Comparison of ENCODE assay signal across 15 cellular contexts in genomic region chr1:26580116-26580515, GRCh38. TPM values are rescaled to one million over a fixed set of nuclear protein-coding genes. Genes with fewer than 3 reads are reported as not detected.
A peak's percentile ranks its signal among the peaks of the same experiment; 100 is the strongest.
DNase-seq lines count a peak whose midpoint lies in the region; ATAC-seq, FAIRE-seq and TF ChIP-seq lines count a peak whose summit lies in the region.
"Had no signal": no experiment of that assay in that cellular context is flagged by ENCODE, and none has a peak within 500 bp of the region (broad histone marks: within the 10 kb centered on the region; RNA-seq: fewer than 3 reads in every experiment).

No MANE protein-coding gene starts in this region.

- peak overlapping the region; percentile 55 for H3K27ac ChIP-seq in GM12878 (ENCODE audit: control insufficient read depth, insufficient read depth)
- H3K27ac ChIP-seq: KMS-11 had no signal

- no peak overlapping the region for H3K4me2 ChIP-seq in GM12878 (ENCODE audit: control insufficient read depth, insufficient read depth)
- H3K4me2 ChIP-seq: KMS-11 had no signal

- H3K4me3 ChIP-seq in GM12878, result no peak overlapping the region

- TF ChIP-seq RAD21 in GM12878 (IDR thresholded peaks at IDR 0.05; ENCODE audit: insufficient read depth, low read depth, low read length), result no peak

- WGBS in GM12878 (ENCODE audit: insufficient coverage, insufficient replicate concordance, low lambda C conversion rate, missing lambda C conversion rate), result 29% methylated on average over 6 of the region's 6 CpGs

- in situ Hi-C loops in GM12878 (cut with MboI), result no loop called here

- SMC1A ChIA-PET in GM12878 (lab: Charles Lee; ENCODE audit: uncharacterized antibody, unreplicated experiment), result interaction anchor here (1.0 to 3.0 kb wide), 6 partner anchors 22 to 281 kb away, joined by 3 to 15 read pairs (median 4); no protein-coding TSS in a partner anchor

- peaks cover 63% of the 10 kb centered on the region for H3K4me1 ChIP-seq in GM12878 (ENCODE audit: control insufficient read depth, insufficient read depth, low read length)
- H3K4me1 ChIP-seq: Caco-2 had no signal

- peak; percentile 11 for ATAC-seq in activated CD8-positive, alpha-beta T cell treated with anti-CD3 and anti-CD28 coated beads for 36 hours
- ATAC-seq in activated CD8-positive, alpha-beta T cell treated with anti-CD3 and anti-CD28 coated beads, Interleukin-2, amount 10 ng/mL, durations not matched to agents 7 days and 5 days, result no peak
- no peak for ATAC-seq in GM12878

- no peak overlapping the region; the same call in 1 of the 2 replicates for H2AFZ ChIP-seq in GM12878 (ENCODE audit: control insufficient read depth, low read depth, low read length)

- no peaks in the 10 kb centered on the region for H3K9me3 Mint-ChIP-seq in activated CD8-positive, alpha-beta T cell treated with anti-CD3 and anti-CD28 coated beads for 36 hours
- H3K9me3 Mint-ChIP-seq in activated CD8-positive, alpha-beta T cell treated with anti-CD3 and anti-CD28 coated beads, Interleukin-2, amount 10 ng/mL, durations not matched to agents 7 days and 5 days (ENCODE audit: insufficient read depth), result no peaks in the 10 kb centered on the region
- H3K9me3 Mint-ChIP-seq in HFFc6, result no peaks in the 10 kb centered on the region
- H3K9me3 Mint-ChIP-seq: H9 had no signal

- CTCF ChIA-PET in activated CD8-positive, alpha-beta T cell treated with anti-CD3 and anti-CD28 coated beads for 36 hours (lab: Charles Lee), result interaction anchor here (0.9 to 5.3 kb wide), 2 partner anchors 9 to 23 kb away, joined by 3 to 33 read pairs; no protein-coding TSS in a partner anchor
- CTCF ChIA-PET in activated CD8-positive, alpha-beta T cell treated with anti-CD3 and anti-CD28 coated beads, Interleukin-2, amount 10 ng/mL, durations not matched to agents 7 days and 5 days (lab: Charles Lee), result no interaction called here
- CTCF ChIA-PET in GM12878 (lab: Yijun Ruan, JAX), result interaction anchor here (1.2 to 13.1 kb wide), 3 partner anchors 15 to 40 kb away, joined by 3 to 123 read pairs (median 5); no protein-coding TSS in a partner anchor

- H4K20me1 ChIP-seq in GM12878 (ENCODE audit: control insufficient read depth, insufficient read depth), result no peaks in the 10 kb centered on the region

- no TSS peak for BruUV-seq in GM12878 (replicated peaks; lab: Mats Ljungman, UMichigan)

- peak; percentile 72 for DNase-seq in activated CD8-positive, alpha-beta T cell treated with anti-CD3 and anti-CD28 coated beads for 36 hours
- DNase-seq in activated CD8-positive, alpha-beta T cell treated with anti-CD3 and anti-CD28 coated beads, Interleukin-2, amount 10 ng/mL, durations not matched to agents 7 days and 5 days, result no peak
- peak; percentile 31 to 41 for DNase-seq in stimulated activated CD4-positive, alpha-beta T cell treated with anti-CD3 and anti-CD28 coated beads, Interleukin-2, amount 100 ng/mL, for 24 hours
- no peak for DNase-seq in stimulated activated CD4-positive, alpha-beta T cell treated with anti-CD3 and anti-CD28 coated beads, Interleukin-12 subunit alpha, Interleukin-12 subunit beta, amount 100 ng/mL, for 4 hours
- DNase-seq in GM12878 (ENCODE audit: low read depth, low spot score) (no peak), HFFc6 (no peak), NCI-H1436 treated with DMSO at 0.1 percent for 48 hours (lab: John Stamatoyannopoulos, UW) (no peak)
- DNase-seq: AML-193, Caco-2, H9, NCI-H1092 treated with DMSO at 0.1 percent for 48 hours, NCI-H187 treated with DMSO at 0.1 percent for 48 hours, NCI-H446 had no signal

- RAD21 ChIA-PET in GM12878 (lab: Charles Lee; ENCODE audit: unreplicated experiment), result interaction anchor here (1.0 to 3.1 kb wide), 3 partner anchors 18 to 42 kb away, joined by 3 to 18 read pairs (median 8); no protein-coding TSS in a partner anchor

- H3K9ac ChIP-seq in GM12878 (ENCODE audit: control insufficient read depth, insufficient read depth, low read length), result no peak overlapping the region
- H3K9ac ChIP-seq: KMS-11 had no signal

- intact Hi-C loops in activated CD8-positive, alpha-beta T cell treated with anti-CD3 and anti-CD28 coated beads for 36 hours (cut with micrococcal nuclease), result loop anchor here (2.0 kb wide), 1 partner anchor 37 kb away; no protein-coding TSS in a partner anchor
- intact Hi-C loops in GM12878 (cut with micrococcal nuclease; ENCODE audit: unreplicated experiment), result loop anchor here (5.0 kb wide), 1 partner anchor 78 kb away; no protein-coding TSS in a partner anchor

- H3K27me3 Mint-ChIP-seq in activated CD8-positive, alpha-beta T cell treated with anti-CD3 and anti-CD28 coated beads for 36 hours, result no peaks in the 10 kb centered on the region
- H3K27me3 Mint-ChIP-seq in activated CD8-positive, alpha-beta T cell treated with anti-CD3 and anti-CD28 coated beads, Interleukin-2, amount 10 ng/mL, durations not matched to agents 7 days and 5 days (ENCODE audit: low read depth), result no peaks in the 10 kb centered on the region
- H3K27me3 Mint-ChIP-seq in HFFc6 (ENCODE audit: insufficient read depth), result peaks cover 3% of the 10 kb centered on the region; the same call in 1 of the 2 replicates

- H3K4me1 Mint-ChIP-seq in activated CD8-positive, alpha-beta T cell treated with anti-CD3 and anti-CD28 coated beads for 36 hours (ENCODE audit: low read depth), result peaks cover 76% of the 10 kb centered on the region
- H3K4me1 Mint-ChIP-seq in activated CD8-positive, alpha-beta T cell treated with anti-CD3 and anti-CD28 coated beads, Interleukin-2, amount 10 ng/mL, durations not matched to agents 7 days and 5 days (ENCODE audit: low read depth), result peaks cover 32% of the 10 kb centered on the region
- peaks cover 22% of the 10 kb centered on the region for H3K4me1 Mint-ChIP-seq in HFFc6 (ENCODE audit: low read depth)
- H3K4me1 Mint-ChIP-seq: H9 had no signal

- H3K36me3 ChIP-seq in GM12878 (ENCODE audit: control insufficient read depth in 2 of 2, insufficient read depth in 2 of 2, low read length in 1 of 2), result peaks cover 0 to 3% of the 10 kb centered on the region in 2 experiments; a peak in 3 of 4 replicates

- TF ChIP-seq CTCF in activated CD8-positive, alpha-beta T cell treated with anti-CD3 and anti-CD28 coated beads for 36 hours (IDR thresholded peaks at IDR 0.05), result no peak
- no peak for TF ChIP-seq CTCF in GM12878 (IDR thresholded peaks at IDR 0.05 in 2 of 3, conservative IDR thresholded peaks at IDR 0.05 in 1 of 3; ENCODE audit: control insufficient read depth in 2 of 3, extremely low read depth in 1 of 3, insufficient read depth in 1 of 3, low read depth in 3 of 3, low read length in 3 of 3)
- TF ChIP-seq CTCF in HFFc6 (IDR thresholded peaks at IDR 0.05), result no peak

- H3K9me3 ChIP-seq in GM12878 (replicated peaks; ENCODE audit: control insufficient read depth, insufficient read depth, low read length), result no peaks in the 10 kb centered on the region
- H3K9me3 ChIP-seq: Caco-2 had no signal

- no peak overlapping the region for H3K4me3 Mint-ChIP-seq in activated CD8-positive, alpha-beta T cell treated with anti-CD3 and anti-CD28 coated beads for 36 hours
- no peak overlapping the region for H3K4me3 Mint-ChIP-seq in activated CD8-positive, alpha-beta T cell treated with anti-CD3 and anti-CD28 coated beads, Interleukin-2, amount 10 ng/mL, durations not matched to agents 7 days and 5 days
- no peak overlapping the region for H3K4me3 Mint-ChIP-seq in HFFc6
- H3K4me3 Mint-ChIP-seq: H9 had no signal

- FAIRE-seq in GM12878 (lab: Jason Lieb, UNC), result no peak
- FAIRE-seq: HepG2 had no signal

- POLR2A ChIA-PET in activated CD8-positive, alpha-beta T cell treated with anti-CD3 and anti-CD28 coated beads for 36 hours (lab: Charles Lee), result interaction anchor here (0.7 to 2.9 kb wide), 7 partner anchors 9 to 285 kb away, joined by 3 to 14 read pairs (median 5); partner anchors contain the start of gene PIGV
- POLR2A ChIA-PET in activated CD8-positive, alpha-beta T cell treated with anti-CD3 and anti-CD28 coated beads, Interleukin-2, amount 10 ng/mL, durations not matched to agents 7 days and 5 days (lab: Charles Lee), result no interaction called here
- POLR2A ChIA-PET in GM12878 (lab: Charles Lee), result interaction anchor here (0.5 to 3.3 kb wide), 5 partner anchors 9 to 965 kb away, joined by 3 to 9 read pairs (median 5); no protein-coding TSS in a partner anchor

- H3K79me2 ChIP-seq in GM12878 (ENCODE audit: control insufficient read depth, insufficient read depth, low read length), result no peaks in the 10 kb centered on the region

- TF ChIP-seq EP300 in GM12878 (IDR thresholded peaks at IDR 0.05; ENCODE audit: borderline replicate concordance in 1 of 2, control insufficient read depth in 1 of 2, low read depth in 2 of 2, low read length in 2 of 2), result no peak

- no peaks in the 10 kb centered on the region for H3K27me3 ChIP-seq in GM12878 (replicated peaks in 1 of 2; ENCODE audit: control insufficient read depth in 2 of 2, insufficient read depth in 2 of 2, low read length in 1 of 2)

- H3K36me3 Mint-ChIP-seq in activated CD8-positive, alpha-beta T cell treated with anti-CD3 and anti-CD28 coated beads for 36 hours (ENCODE audit: low read depth), result peaks cover 11% of the 10 kb centered on the region
- peaks cover 9% of the 10 kb centered on the region for H3K36me3 Mint-ChIP-seq in activated CD8-positive, alpha-beta T cell treated with anti-CD3 and anti-CD28 coated beads, Interleukin-2, amount 10 ng/mL, durations not matched to agents 7 days and 5 days (ENCODE audit: low read depth)
- no peaks in the 10 kb centered on the region for H3K36me3 Mint-ChIP-seq in HFFc6 (ENCODE audit: low read depth)

- H3K27ac Mint-ChIP-seq in activated CD8-positive, alpha-beta T cell treated with anti-CD3 and anti-CD28 coated beads for 36 hours, result peak overlapping the region; percentile 78
- no peak overlapping the region for H3K27ac Mint-ChIP-seq in activated CD8-positive, alpha-beta T cell treated with anti-CD3 and anti-CD28 coated beads, Interleukin-2, amount 10 ng/mL, durations not matched to agents 7 days and 5 days
- no peak overlapping the region for H3K27ac Mint-ChIP-seq in HFFc6
- H3K27ac Mint-ChIP-seq: H9 had no signal

- TF ChIP-seq POLR2A in GM12878 (IDR thresholded peaks at IDR 0.05; ENCODE audit: low read depth, low read length), result no peak

RNA-seq across cellular contexts. Expression of gene RPS6KA1, which starts 50.6 kb away (rescaled TPM):
- total RNA-seq in activated CD8-positive, alpha-beta T cell treated with anti-CD3 and anti-CD28 coated beads for 36 hours, result 100 to 1,000 TPM; 139 TPM
- total RNA-seq in activated CD8-positive, alpha-beta T cell treated with anti-CD3 and anti-CD28 coated beads, Interleukin-2, amount 10 ng/mL, durations not matched to agents 7 days and 5 days, result 100 to 1,000 TPM; 179 to 193 TPM
- total RNA-seq in GM12878 (2013; cell fraction: nucleolus; rRNA removed), result 130 and 155 TPM in 2 replicates
- total RNA-seq in GM12878 (2014; rRNA removed) (118 and 136 TPM in 2 replicates), GM12878 (2014; rRNA removed; fragmentation: Illumina TruSeq; extraction: Trizol) (75.2 and 83.4 TPM in 2 replicates), GM12878 (2021) (115 and 116 TPM in 2 replicates)
- polyA plus RNA-seq in GM12878 (2011; ENCODE audit: low read depth), result 41.7 TPM
- polyA plus RNA-seq in GM12878 (2011; rRNA removed) (53.7 and 92.1 TPM in 2 replicates), GM12878 (2014; fragmentation: Illumina TruSeq; extraction: Trizol) (72.1 and 74.9 TPM in 2 replicates), GM12878 (2014; fragmentation: Nextera tagmentation; extraction: Ambion mirVana) (1 to 10 TPM; 5.0 to 9.9 TPM), GM12878 (2014; rRNA removed) (89.3 and 90.9 TPM in 2 replicates), GM12878 (2016; fragmentation: Nextera tagmentation; extraction: Ambion mirVana) (100 to 1,000 TPM in 1 of 2 experiments, 10 to 100 TPM in 1; 99.4 to 106 TPM)
- polyA plus RNA-seq in GM12878 (2011; cell fraction: cytosol; rRNA removed), result 108 and 121 TPM in 2 replicates
- 133 and 140 TPM in 2 replicates for polyA plus RNA-seq in GM12878 (2011; cell fraction: nucleus; rRNA removed)
- 80.5 and 83.0 TPM in 2 replicates for polyA plus RNA-seq in GM12878 (2012)
- 110 and 170 TPM in 2 replicates for polyA minus RNA-seq in GM12878 (2011; rRNA and poly(A)+ RNA removed)
- polyA minus RNA-seq in GM12878 (2011; cell fraction: cytosol; rRNA and poly(A)+ RNA removed), result 54.0 and 77.9 TPM in 2 replicates
- 84.0 and 132 TPM in 2 replicates for polyA minus RNA-seq in GM12878 (2011; cell fraction: nucleus; rRNA and poly(A)+ RNA removed)
- 1 to 10 TPM; 1.5 to 2.6 (median 1.7) TPM for total RNA-seq in HFFc6 (2021; fragmentation: NEBNext Ultra II Directional; extraction: Animal tissue kit (Norgen Biotek cat#: 25700))

Comparison
In these comparisons a context has a peak if more than half of its experiments do, and no peak if none do; other contexts are left out.
1. DNase-seq: peak in activated CD8-positive, alpha-beta T cell treated with anti-CD3 and anti-CD28 coated beads for 36 hours (single experiment) and stimulated activated CD4-positive, alpha-beta T cell treated with anti-CD3 and anti-CD28 coated beads, Interleukin-2, amount 100 ng/mL, for 24 hours (2 of 2); none in activated CD8-positive, alpha-beta T cell treated with anti-CD3 and anti-CD28 coated beads, Interleukin-2, amount 10 ng/mL, durations not matched to agents 7 days and 5 days (single experiment), stimulated activated CD4-positive, alpha-beta T cell treated with anti-CD3 and anti-CD28 coated beads, Interleukin-12 subunit alpha, Interleukin-12 subunit beta, amount 100 ng/mL, for 4 hours (single experiment), GM12878 (single experiment), HFFc6 (single experiment) and NCI-H1436 treated with DMSO at 0.1 percent for 48 hours (single experiment).
2. RNA of gene RPS6KA1, which starts 50.6 kb away (total RNA-seq): 179 to 193 TPM in activated CD8-positive, alpha-beta T cell treated with anti-CD3 and anti-CD28 coated beads, Interleukin-2, amount 10 ng/mL, durations not matched to agents 7 days and 5 days, 139 TPM in activated CD8-positive, alpha-beta T cell treated with anti-CD3 and anti-CD28 coated beads for 36 hours and 75.2 to 155 TPM in GM12878; 1.5 to 2.6 TPM in HFFc6; every median in the first group is over 10 times any median in the second.